In genomic region chr7:157754416-157754790, GRCh38 we compare ENCODE assay signal across 35 cellular contexts.
"Had no signal": no experiment of that assay in that cellular context is flagged by ENCODE, and none has a peak within 500 bp of the region (broad histone marks: within the 10 kb centered on the region; RNA-seq: fewer than 3 reads in every experiment).

No MANE protein-coding gene starts in this region.

- H3K27me3 Mint-ChIP-seq: activated B cell treated with CpG ODN at 0.5 μM for 24 hours; activated CD4-positive, alpha-beta T cell treated with anti-CD3 and anti-CD28 coated beads, Interleukin-2, amount 10 ng/mL, durations not matched to agents 24 days and 14 days; activated CD8-positive, alpha-beta T cell treated with anti-CD3 and anti-CD28 coated beads for 36 hours; activated naive CD8-positive, alpha-beta T cell treated with anti-CD3 and anti-CD28 coated beads for 36 hours; activated T-helper 17 cell treated with anti-CD3 and anti-CD28 coated beads, Interleukin-2, amount 50 U/mL, for 72 hours had no signal

- H3K36me3 Mint-ChIP-seq: activated CD4-positive, alpha-beta memory T cell treated with anti-CD3 and anti-CD28 coated beads for 36 hours; activated naive CD4-positive, alpha-beta T cell treated with anti-CD3 and anti-CD28 coated beads, Interleukin-2, amount 50 U/mL, for 72 hours; activated naive CD8-positive, alpha-beta T cell treated with anti-CD3 and anti-CD28 coated beads for 36 hours had no signal

- H3K9me3 ChIP-seq: ascending aorta had no signal

- DNase-seq: activated B cell treated with CpG ODN at 0.5 μM for 24 hours; activated CD4-positive, alpha-beta memory T cell treated with anti-CD3 and anti-CD28 coated beads for 36 hours; activated CD4-positive, alpha-beta T cell treated with anti-CD3 and anti-CD28 coated beads for 4 hours; activated CD4-positive, alpha-beta T cell treated with anti-CD3 and anti-CD28 coated beads, Interleukin-2, amount 10 ng/mL, durations not matched to agents 24 days and 14 days; activated CD4-positive, alpha-beta T cell treated with anti-CD3 and anti-CD28 coated beads, Interleukin-2, amount 50 U/mL, for 1 hour; activated CD4-positive, alpha-beta T cell treated with anti-CD3 and anti-CD28 coated beads, Interleukin-2, amount 50 U/mL, for 4 hours; activated CD4-positive, CD25-positive, alpha-beta regulatory T cell treated with anti-CD3 and anti-CD28 coated beads, Interleukin-2, amount 50 U/mL, for 72 hours; activated CD8-positive, alpha-beta T cell treated with anti-CD3 and anti-CD28 coated beads for 36 hours; activated effector memory CD4-positive, alpha-beta T cell treated with anti-CD3 and anti-CD28 coated beads, Interleukin-2, amount 50 U/mL, for 16 hours; activated gamma-delta T cell treated with Interleukin-2 at 50 U/mL for 16 hours; activated naive CD4-positive, alpha-beta T cell; activated naive CD4-positive, alpha-beta T cell treated with anti-CD3 and anti-CD28 coated beads for 36 hours; activated naive CD4-positive, alpha-beta T cell treated with anti-CD3 and anti-CD28 coated beads, Interleukin-2, amount 50 U/mL, for 16 hours; activated naive CD8-positive, alpha-beta T cell treated with anti-CD3 and anti-CD28 coated beads for 36 hours; activated T-cell treated with anti-CD3 and anti-CD28 coated beads for 4 hours; activated T-cell treated with anti-CD3 and anti-CD28 coated beads, Interleukin-2, amount 50 U/mL, for 4 hours; activated T-cell treated with anti-CD3 and anti-CD28 coated beads, Interleukin-2, amount 50 U/mL, for 72 hours; amygdala; anterior cingulate cortex; caudate nucleus; cerebellar nuclear complex; SW 1271; T-helper 1 cell; T-helper 9 cell had no signal

- H3K4me1 ChIP-seq: ascending aorta had no signal

- H3K27ac ChIP-seq: ascending aorta, cardiac muscle cell, VCaP had no signal

- H3K4me3 Mint-ChIP-seq: activated B cell treated with CpG ODN at 0.5 μM for 24 hours; activated CD4-positive, alpha-beta memory T cell treated with anti-CD3 and anti-CD28 coated beads for 36 hours; activated CD4-positive, alpha-beta T cell treated with anti-CD3 and anti-CD28 coated beads, Interleukin-2, amount 10 ng/mL, durations not matched to agents 24 days and 14 days; activated CD8-positive, alpha-beta T cell treated with anti-CD3 and anti-CD28 coated beads for 36 hours; activated naive CD4-positive, alpha-beta T cell treated with anti-CD3 and anti-CD28 coated beads for 36 hours; activated naive CD8-positive, alpha-beta T cell treated with anti-CD3 and anti-CD28 coated beads for 36 hours; activated T-cell treated with anti-CD3 and anti-CD28 coated beads, Interleukin-2, amount 50 U/mL, for 4 hours; activated T-cell treated with anti-CD3 and anti-CD28 coated beads, Interleukin-2, amount 50 U/mL, for 72 hours; activated T-helper 1 cell treated with anti-CD3 and anti-CD28 coated beads, Interleukin-12 subunit alpha, Interleukin-12 subunit beta, Interleukin-2, Interleukin-4 antibody, amounts not matched to agents 30 ng/mL and 10 ng/mL and 1 ng/mL, durations not matched to agents 14 hours and 24 hours and 36 hours; activated T-helper 17 cell treated with anti-CD3 and anti-CD28 coated beads, Interleukin-2, amount 50 U/mL, for 72 hours; brain; central memory CD8-positive, alpha-beta T cell; T-helper 1 cell treated with Interleukin-12 subunit alpha and Interleukin-12 subunit beta and Interleukin-4 antibody, amounts not matched to agents 30 μg/mL and 1 μg/mL, for 36 hours had no signal

- ATAC-seq: activated CD8-positive, alpha-beta T cell treated with anti-CD3 and anti-CD28 coated beads for 36 hours; activated naive CD4-positive, alpha-beta T cell treated with anti-CD3 and anti-CD28 coated beads, Interleukin-2, amount 50 U/mL, for 72 hours; activated T-cell treated with anti-CD3 and anti-CD28 coated beads, Interleukin-2, amount 50 U/mL, for 4 hours; activated T-cell treated with anti-CD3 and anti-CD28 coated beads, Interleukin-2, amount 50 U/mL, for 72 hours; activated T-helper 17 cell treated with anti-CD3 and anti-CD28 coated beads, Interleukin-2, amount 50 U/mL, for 72 hours had no signal

- H3K27ac Mint-ChIP-seq: activated B cell treated with CpG ODN at 0.5 μM for 24 hours; activated CD4-positive, alpha-beta memory T cell treated with anti-CD3 and anti-CD28 coated beads for 36 hours; activated CD4-positive, alpha-beta T cell treated with anti-CD3 and anti-CD28 coated beads, Interleukin-2, amount 10 ng/mL, durations not matched to agents 24 days and 14 days; activated CD8-positive, alpha-beta T cell treated with anti-CD3 and anti-CD28 coated beads for 36 hours; activated naive CD4-positive, alpha-beta T cell treated with anti-CD3 and anti-CD28 coated beads for 36 hours; activated naive CD4-positive, alpha-beta T cell treated with anti-CD3 and anti-CD28 coated beads, Interleukin-2, amount 50 U/mL, for 72 hours; activated naive CD8-positive, alpha-beta T cell treated with anti-CD3 and anti-CD28 coated beads for 36 hours; activated T-cell treated with anti-CD3 and anti-CD28 coated beads, Interleukin-2, amount 50 U/mL, for 72 hours; activated T-helper 1 cell treated with anti-CD3 and anti-CD28 coated beads, Interleukin-12 subunit alpha, Interleukin-12 subunit beta, Interleukin-2, Interleukin-4 antibody, amounts not matched to agents 30 ng/mL and 10 ng/mL and 1 ng/mL, durations not matched to agents 14 hours and 24 hours and 36 hours; activated T-helper 17 cell treated with anti-CD3 and anti-CD28 coated beads, Interleukin-2, amount 50 U/mL, for 72 hours; brain; T-helper 1 cell treated with Interleukin-12 subunit alpha and Interleukin-12 subunit beta and Interleukin-4 antibody, amounts not matched to agents 30 μg/mL and 1 μg/mL, for 36 hours had no signal

- H3K9me3 Mint-ChIP-seq: activated B cell treated with CpG ODN at 0.5 μM for 24 hours; activated CD4-positive, alpha-beta memory T cell treated with anti-CD3 and anti-CD28 coated beads for 36 hours; activated CD4-positive, alpha-beta T cell treated with anti-CD3 and anti-CD28 coated beads, Interleukin-2, amount 10 ng/mL, durations not matched to agents 24 days and 14 days; activated CD8-positive, alpha-beta T cell treated with anti-CD3 and anti-CD28 coated beads for 36 hours; activated naive CD4-positive, alpha-beta T cell treated with anti-CD3 and anti-CD28 coated beads for 36 hours; activated naive CD4-positive, alpha-beta T cell treated with anti-CD3 and anti-CD28 coated beads, Interleukin-2, amount 50 U/mL, for 72 hours; activated naive CD8-positive, alpha-beta T cell treated with anti-CD3 and anti-CD28 coated beads for 36 hours; activated T-cell treated with anti-CD3 and anti-CD28 coated beads, Interleukin-2, amount 50 U/mL, for 4 hours; activated T-cell treated with anti-CD3 and anti-CD28 coated beads, Interleukin-2, amount 50 U/mL, for 72 hours; activated T-helper 1 cell treated with anti-CD3 and anti-CD28 coated beads, Interleukin-12 subunit alpha, Interleukin-12 subunit beta, Interleukin-2, Interleukin-4 antibody, amounts not matched to agents 30 ng/mL and 10 ng/mL and 1 ng/mL, durations not matched to agents 14 hours and 24 hours and 36 hours; activated T-helper 17 cell treated with anti-CD3 and anti-CD28 coated beads, Interleukin-2, amount 50 U/mL, for 72 hours; central memory CD8-positive, alpha-beta T cell; T-helper 1 cell treated with Interleukin-12 subunit alpha and Interleukin-12 subunit beta and Interleukin-4 antibody, amounts not matched to agents 30 μg/mL and 1 μg/mL, for 36 hours had no signal

- H3K4me1 Mint-ChIP-seq: activated B cell treated with CpG ODN at 0.5 μM for 24 hours; activated CD4-positive, alpha-beta T cell treated with anti-CD3 and anti-CD28 coated beads, Interleukin-2, amount 10 ng/mL, durations not matched to agents 24 days and 14 days; activated naive CD8-positive, alpha-beta T cell treated with anti-CD3 and anti-CD28 coated beads for 36 hours; activated T-helper 17 cell treated with anti-CD3 and anti-CD28 coated beads, Interleukin-2, amount 50 U/mL, for 72 hours; central memory CD8-positive, alpha-beta T cell had no signal

- H3K36me3 ChIP-seq: ascending aorta, cardiac muscle cell had no signal

- FAIRE-seq: bronchial epithelial cell, TTC549 had no signal

- H3K27me3 ChIP-seq: ascending aorta, cardiac muscle cell had no signal

- H3K4me3 ChIP-seq: ascending aorta, cardiac muscle cell had no signal
